ENCODE assay signal across 1 cellular context in the genomic region with DNA sequence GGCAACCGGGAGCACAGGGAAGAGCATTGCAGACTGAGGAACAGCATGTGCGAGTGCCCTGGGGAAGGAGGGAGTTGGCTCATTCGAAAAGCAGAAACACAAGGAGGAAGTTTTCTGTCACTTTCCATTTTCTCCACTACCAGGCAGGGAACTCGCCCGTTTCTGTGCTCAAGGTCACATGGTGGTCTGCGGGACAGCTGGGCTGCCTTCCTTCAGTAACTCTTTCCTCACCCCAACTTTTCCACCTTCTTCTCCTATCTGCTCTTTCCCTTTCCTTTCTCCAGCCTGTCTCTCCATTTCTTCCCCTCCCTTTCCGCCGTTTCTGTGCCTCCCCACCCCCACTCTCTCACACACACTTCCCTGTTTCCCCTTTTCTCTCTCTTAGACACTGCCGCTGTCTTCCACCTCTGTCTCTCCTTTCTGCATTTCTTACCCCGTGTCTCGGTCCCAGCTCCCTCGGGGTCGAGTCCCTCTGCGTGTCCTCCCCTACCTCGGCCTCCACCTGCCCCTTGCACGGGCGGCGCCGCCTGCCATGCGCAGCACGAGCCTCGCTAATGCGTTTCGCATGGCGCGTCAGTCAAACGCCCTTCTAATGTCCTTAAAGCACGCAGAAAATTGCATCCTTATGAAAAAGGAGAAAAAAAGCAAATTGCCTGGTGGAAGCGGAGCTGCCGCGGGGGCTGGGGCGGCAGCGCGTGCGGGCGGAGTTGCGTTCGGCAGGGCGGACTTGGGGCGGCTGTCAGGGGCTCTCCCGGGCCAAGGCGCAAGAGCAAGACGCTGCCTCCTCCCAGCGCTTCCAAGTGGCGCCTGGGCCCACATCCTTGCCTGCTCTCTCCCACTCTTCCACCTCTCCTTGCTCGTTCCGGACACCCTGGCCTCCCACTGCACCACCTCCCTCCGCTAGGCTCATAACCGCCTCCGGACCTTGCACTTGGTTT.
TF ChIP-seq lines count a peak whose summit lies in the region.

No MANE protein-coding gene starts in this region.

TF ChIP-seq in liver, 16 proteins besides CTCF, POLR2A, EP300 and RAD21 (continued from another document):
- TF ChIP-seq MAX (IDR thresholded peaks at IDR 0.05) = no peak
